In the genomic region with DNA sequence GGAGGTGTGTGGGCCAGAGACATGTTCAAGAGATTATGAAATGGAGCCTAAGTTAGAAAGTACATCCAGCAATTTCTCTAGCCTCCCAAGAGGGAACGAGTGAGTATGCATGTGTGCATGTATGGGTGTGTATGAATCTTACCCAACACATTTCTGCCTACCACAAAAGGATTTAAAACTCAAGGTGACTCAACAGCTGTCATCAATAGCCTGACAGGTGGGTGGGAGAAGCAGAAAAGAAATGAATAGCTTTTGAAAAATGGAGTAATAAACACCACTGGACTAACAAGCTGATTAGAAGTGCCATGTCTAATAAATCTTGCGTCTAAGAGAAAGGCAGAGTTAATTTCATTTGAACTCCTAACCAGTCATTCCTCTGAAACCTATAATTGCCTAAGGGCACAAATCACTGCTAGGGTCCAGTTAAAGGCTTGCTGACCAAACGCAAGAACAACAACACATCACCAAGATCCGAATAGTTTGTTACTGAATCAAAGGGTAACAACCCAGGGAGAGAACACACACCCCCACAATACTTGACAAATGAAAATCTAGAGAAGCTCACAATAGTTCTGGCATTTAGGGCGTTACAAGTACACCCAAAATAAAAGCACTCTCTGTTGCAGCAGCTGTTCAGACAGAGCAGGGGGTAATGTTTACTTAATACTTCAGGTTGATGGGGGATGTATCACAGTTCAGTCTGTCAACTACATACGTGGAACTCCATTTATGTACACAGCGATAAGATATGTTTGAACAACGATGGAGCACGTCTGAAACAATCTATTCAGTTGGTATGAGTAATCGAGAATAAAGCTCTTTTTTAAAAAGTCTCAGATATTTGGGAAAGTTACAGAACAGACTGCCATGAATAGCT, we compare ENCODE assay signal across 8 cellular contexts. TPM values are rescaled to one million over a fixed set of nuclear protein-coding genes. Genes with fewer than 3 reads are reported as not detected.
A peak's percentile ranks its signal among the peaks of the same experiment; 100 is the strongest.
DNase-seq lines count a peak whose midpoint lies in the region; ATAC-seq and TF ChIP-seq lines count a peak whose summit lies in the region.

No MANE protein-coding gene starts in this region.

- H3K4me2 ChIP-seq in MM.1S (ENCODE audit: low read depth, low read length): peak overlapping the region; percentile 88

- H3K36me3 Mint-ChIP-seq in activated naive CD8-positive, alpha-beta T cell treated with anti-CD3 and anti-CD28 coated beads for 36 hours: peaks cover 7% of the 10 kb centered on the region

- H3K9me3 Mint-ChIP-seq in activated naive CD8-positive, alpha-beta T cell treated with anti-CD3 and anti-CD28 coated beads for 36 hours: no peaks in the 10 kb centered on the region

- peak overlapping the region; percentile 87; the same call in 1 of the 2 replicates for H3K9ac ChIP-seq in MM.1S (ENCODE audit: low read length)

- H3K27ac Mint-ChIP-seq in activated naive CD8-positive, alpha-beta T cell treated with anti-CD3 and anti-CD28 coated beads for 36 hours: peak overlapping the region; percentile 65

- H3K27me3 Mint-ChIP-seq in activated naive CD8-positive, alpha-beta T cell treated with anti-CD3 and anti-CD28 coated beads for 36 hours: no peaks in the 10 kb centered on the region

- H3K36me3 ChIP-seq in MM.1S (replicated peaks; ENCODE audit: insufficient read depth, low read length) (no peaks in the 10 kb centered on the region), lower lobe of right lung (peaks cover 31% of the 10 kb centered on the region)

- peaks cover 46% of the 10 kb centered on the region for H3K4me1 Mint-ChIP-seq in activated naive CD8-positive, alpha-beta T cell treated with anti-CD3 and anti-CD28 coated beads for 36 hours

- no peak overlapping the region for H2AFZ ChIP-seq in MM.1S (ENCODE audit: low read length)

- ATAC-seq in lower lobe of right lung: peak; percentile 37 to 71

- peak overlapping the region; percentile 96 for H3K4me3 Mint-ChIP-seq in activated naive CD8-positive, alpha-beta T cell treated with anti-CD3 and anti-CD28 coated beads for 36 hours

- H3K27ac ChIP-seq in MM.1S (ENCODE audit: low read length) (no peak overlapping the region; the same call in 1 of the 2 replicates), lower lobe of right lung (peak overlapping the region; percentile 96)

- no peaks in the 10 kb centered on the region for H4K20me1 ChIP-seq in MM.1S (ENCODE audit: insufficient read depth, low read length)

- H3K9me2 ChIP-seq in MM.1S (replicated peaks; ENCODE audit: insufficient read depth, low read length): no peaks in the 10 kb centered on the region

- H3K9me3 ChIP-seq in MM.1S (replicated peaks; ENCODE audit: insufficient read depth, low read length) (no peaks in the 10 kb centered on the region), lower lobe of right lung (no peaks in the 10 kb centered on the region)

- H3K27me3 ChIP-seq in MM.1S (replicated peaks; ENCODE audit: insufficient read depth, low read length) (no peaks in the 10 kb centered on the region), lower lobe of right lung (ENCODE audit: low read depth) (no peaks in the 10 kb centered on the region)

- peak overlapping the region; percentile 85 for H3K4me3 ChIP-seq in MM.1S (ENCODE audit: low read length)
- peak overlapping the region; percentile 85 for H3K4me3 ChIP-seq in lower lobe of right lung

- no peak for TF ChIP-seq CTCF in MM.1S (IDR thresholded peaks at IDR 0.05; ENCODE audit: low read length)
- no peak for TF ChIP-seq CTCF in lower lobe of right lung (IDR thresholded peaks at IDR 0.05)

- peak; percentile 32 for DNase-seq in DMS79 treated with DMSO at 0.1 percent for 48 hours (lab: John Stamatoyannopoulos, UW)
- no peak for DNase-seq in MM.1S
- no peak for DNase-seq in activated naive CD8-positive, alpha-beta T cell treated with anti-CD3 and anti-CD28 coated beads for 36 hours
- no peak for DNase-seq in lower lobe of right lung
- no peak for DNase-seq in posterior vena cava (ENCODE audit: low spot score)
- DNase-seq in medulla oblongata (ENCODE audit: extremely low spot score): no peak
- no peak for DNase-seq in iPS-NIHi11 (ENCODE audit: low spot score)
- no peak for DNase-seq in cerebellar nuclear complex (lab: John Stamatoyannopoulos, UW)

- H3K4me1 ChIP-seq in MM.1S (ENCODE audit: low read length) (peaks cover 11% of the 10 kb centered on the region), lower lobe of right lung (peaks cover 52% of the 10 kb centered on the region)

- H3K79me2 ChIP-seq in MM.1S (ENCODE audit: low read length): peaks cover 43% of the 10 kb centered on the region

- intact Hi-C loops in lower lobe of right lung (cut with DNase I) (loop anchor here (10.0 kb wide), 1 partner anchor 101 kb away; no protein-coding TSS in a partner anchor), posterior vena cava (cut with DNase I) (no loop called here)

- H3F3A ChIP-seq in MM.1S (ENCODE audit: insufficient read depth, low read length): peaks cover 5% of the 10 kb centered on the region; the same call in 1 of the 2 replicates

RNA-seq across cellular contexts. Expression of a gene that starts 1.4 kb away (rescaled TPM):
- 10 to 100 TPM; 17.2 to 18.3 TPM for total RNA-seq in activated naive CD8-positive, alpha-beta T cell treated with anti-CD3 and anti-CD28 coated beads for 36 hours
- 79.6 TPM for total RNA-seq in lower lobe of right lung
- 10 to 100 TPM; 28.4 to 28.6 TPM for total RNA-seq in posterior vena cava

RNA-seq across cellular contexts. Expression of a gene that starts 1.8 kb away (rescaled TPM):
- total RNA-seq in activated naive CD8-positive, alpha-beta T cell treated with anti-CD3 and anti-CD28 coated beads for 36 hours: 10 to 100 TPM; 31.3 to 36.0 TPM
- 20.2 TPM for total RNA-seq in lower lobe of right lung
- total RNA-seq in posterior vena cava: 10 to 100 TPM; 16.6 to 22.6 TPM

RNA-seq across cellular contexts. Expression of a gene that starts 17.3 kb away (rescaled TPM):
- under 1 TPM; 0.27 to 0.32 TPM for total RNA-seq in activated naive CD8-positive, alpha-beta T cell treated with anti-CD3 and anti-CD28 coated beads for 36 hours
- total RNA-seq in lower lobe of right lung (2.2 TPM), posterior vena cava (under 1 TPM; 0.65 to 0.81 TPM)
